11 cellular contexts compared by ENCODE assay signal in the genomic region with DNA sequence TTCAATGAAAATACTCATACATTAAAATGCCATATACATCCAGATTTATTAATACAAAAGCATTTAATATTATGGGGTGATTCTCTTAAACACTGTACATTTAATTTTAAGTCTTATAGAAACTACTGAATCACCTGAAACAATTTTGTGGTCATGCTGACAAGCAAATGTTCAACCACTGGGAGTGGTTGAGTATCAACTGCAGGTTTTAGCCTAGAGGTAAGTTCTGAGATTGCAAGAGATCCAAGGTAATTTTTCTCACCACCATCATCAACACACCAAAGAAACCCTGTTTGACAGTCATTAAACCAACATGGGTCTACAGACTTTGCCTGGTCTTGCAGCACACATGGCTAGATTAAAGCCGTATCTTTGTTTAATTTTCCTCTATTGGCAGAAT.
A peak's percentile ranks its signal among the peaks of the same experiment; 100 is the strongest.
DNase-seq lines count a peak whose midpoint lies in the region; ATAC-seq lines count a peak whose summit lies in the region.
"Had no signal": no experiment of that assay in that cellular context is flagged by ENCODE, and none has a peak within 500 bp of the region (broad histone marks: within the 10 kb centered on the region; RNA-seq: fewer than 3 reads in every experiment).

No MANE protein-coding gene starts in this region.

- WGBS in mesendoderm (ENCODE audit: extremely low coverage, insufficient coverage, low lambda C conversion rate): no CpG with 5 or more reads among the region's 1 CpG

- H3K36me3 ChIP-seq in mesendoderm (ENCODE audit: control insufficient read depth, insufficient read depth, low read length): no peaks in the 10 kb centered on the region
- H3K36me3 ChIP-seq: pancreas had no signal

- no peak overlapping the region for H4K5ac ChIP-seq in mesendoderm (ENCODE audit: low read length)

- no peak overlapping the region for H3K18ac ChIP-seq in mesendoderm (ENCODE audit: low read length)

- H3K4me3 ChIP-seq in Jurkat, Clone E6-1 (ENCODE audit: low read length): no peak overlapping the region
- H3K4me3 ChIP-seq in mesendoderm (ENCODE audit: low read length): no peak overlapping the region
- H3K4me3 ChIP-seq: pancreas had no signal

- no peak overlapping the region for H3K27ac ChIP-seq in mesendoderm (ENCODE audit: low read depth, low read length)
- H3K27ac ChIP-seq: pancreas had no signal

- H2BK5ac ChIP-seq in mesendoderm (ENCODE audit: low read length): no peak overlapping the region

- no peak overlapping the region for H3K4me2 ChIP-seq in mesendoderm (ENCODE audit: low read length)

- H4K8ac ChIP-seq in mesendoderm (ENCODE audit: low read depth, low read length): no peak overlapping the region

- no peak overlapping the region for H2BK15ac ChIP-seq in mesendoderm (replicated peaks; ENCODE audit: low read depth)

- no peak overlapping the region for H3K4ac ChIP-seq in mesendoderm (ENCODE audit: low read depth, low read length)

- H3K9ac ChIP-seq in mesendoderm (ENCODE audit: low read length): no peak overlapping the region

- H3K4me1 ChIP-seq in mesendoderm (ENCODE audit: control insufficient read depth, low read depth, low read length): peaks cover 2% of the 10 kb centered on the region
- H3K4me1 ChIP-seq: pancreas had no signal

- H3K79me2 ChIP-seq in mesendoderm (ENCODE audit: control insufficient read depth, insufficient read depth, low read length): no peaks in the 10 kb centered on the region

- DNase-seq in NCI-H2171 treated with DMSO at 0.1 percent for 48 hours (lab: John Stamatoyannopoulos, UW): peak; percentile 1
- no peak for DNase-seq in NCI-H2171 (lab: John Stamatoyannopoulos, UW)
- peak; percentile 20 for DNase-seq in Jurkat, Clone E6-1 (ENCODE audit: low read depth, low spot score)
- DNase-seq in mesendoderm: peak; percentile 63
- no peak for DNase-seq in DMS153 (lab: John Stamatoyannopoulos, UW)
- DNase-seq in mesenteric fat pad (ENCODE audit: low spot score): no peak
- DNase-seq in AG08395 (ENCODE audit: low spot score): no peak
- DNase-seq: activated CD4-positive, alpha-beta T cell treated with anti-CD3 and anti-CD28 coated beads for 4 hours; GF-D8; pancreas had no signal

- no peak overlapping the region for H2BK120ac ChIP-seq in mesendoderm (ENCODE audit: low read depth, low read length)

- no peaks in the 10 kb centered on the region for H3K27me3 ChIP-seq in mesendoderm (ENCODE audit: insufficient read depth, low read length, poor library complexity)
- H3K27me3 ChIP-seq: pancreas had no signal

- no peak overlapping the region for H2AK5ac ChIP-seq in mesendoderm (ENCODE audit: low read length)

- ATAC-seq in GM21825 (IDR thresholded peaks at IDR 0.05; ENCODE audit: unreplicated experiment): peak; percentile 61
- ATAC-seq: pancreas had no signal

- no peak overlapping the region for H3K23ac ChIP-seq in mesendoderm (ENCODE audit: low read length)

- H3K79me1 ChIP-seq in mesendoderm (ENCODE audit: low read length): no peaks in the 10 kb centered on the region

- no peak overlapping the region for H3K56ac ChIP-seq in mesendoderm (ENCODE audit: low read length)

Comparison
In these comparisons a context has a peak if more than half of its experiments do, and no peak if none do; other contexts are left out.
1. DNase-seq: peak in NCI-H2171 treated with DMSO at 0.1 percent for 48 hours (single experiment), Jurkat, Clone E6-1 (single experiment) and mesendoderm (single experiment); none in NCI-H2171 (single experiment), DMS153 (single experiment), mesenteric fat pad (single experiment) and AG08395 (single experiment).